In the genomic region with DNA sequence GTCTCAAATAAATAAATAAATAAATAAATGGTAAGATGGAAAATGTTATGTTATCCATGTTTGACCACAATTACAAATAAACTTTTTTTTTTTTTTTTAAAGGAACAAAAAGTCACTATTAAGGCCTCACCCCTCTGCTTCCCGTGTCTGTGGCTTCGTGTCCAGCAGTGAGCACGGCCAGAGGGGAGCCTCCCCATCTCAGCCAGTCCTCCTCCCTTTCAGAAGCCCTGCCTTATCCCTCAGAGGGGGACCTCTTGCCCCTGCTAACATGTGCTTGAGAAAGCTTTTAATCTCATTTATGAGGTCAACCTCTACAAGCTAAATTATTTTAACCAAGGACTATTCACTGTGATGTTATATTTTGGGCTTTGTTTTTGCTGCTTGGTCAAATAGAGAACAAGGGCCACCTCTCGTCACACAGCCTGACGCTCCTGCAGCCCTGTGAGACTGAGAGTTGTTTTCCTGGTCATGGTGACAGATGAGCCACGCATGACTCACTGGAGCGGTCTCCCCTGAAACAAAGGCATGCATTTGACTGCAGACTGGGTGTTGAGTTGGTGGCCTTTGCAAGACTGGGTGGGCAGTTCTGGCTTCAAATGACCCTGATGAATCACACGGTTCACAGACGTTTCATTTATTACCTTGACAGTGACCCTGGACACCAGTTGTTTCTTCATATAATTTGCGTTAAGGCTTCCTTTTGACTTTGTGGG, we compare ENCODE assay signal across 9 cellular contexts.
DNase-seq lines count a peak whose midpoint lies in the region; ATAC-seq, FAIRE-seq and TF ChIP-seq lines count a peak whose summit lies in the region.
"Had no signal": no experiment of that assay in that cellular context is flagged by ENCODE, and none has a peak within 500 bp of the region (broad histone marks: within the 10 kb centered on the region; RNA-seq: fewer than 3 reads in every experiment).

No MANE protein-coding gene starts in this region.

- no peaks in the 10 kb centered on the region for H3K9me3 Mint-ChIP-seq in activated naive CD4-positive, alpha-beta T cell treated with anti-CD3 and anti-CD28 coated beads, Interleukin-2, amount 50 U/mL, for 72 hours

- no peak for FAIRE-seq in pancreas (lab: Jason Lieb, UNC)

- DNase-seq in ELR (ENCODE audit: low read depth) (peak; percentile 82), pancreas (no peak), sigmoid colon (no peak), activated gamma-delta T cell (lab: John Stamatoyannopoulos, UW) (no peak)
- peak; percentile 57 to 61 for DNase-seq in activated naive CD4-positive, alpha-beta T cell treated with anti-CD3 and anti-CD28 coated beads, Interleukin-2, amount 50 U/mL, for 72 hours (ENCODE audit: low spot score in 2 of 2)

- TF ChIP-seq CTCF in pancreas (IDR thresholded peaks at IDR 0.05) = no peak
- TF ChIP-seq CTCF in sigmoid colon (IDR thresholded peaks at IDR 0.05) = no peak

- intact Hi-C loops in pancreas (cut with DNase I) (no loop called here), sigmoid colon (cut with DNase I) (no loop called here)

- peak; percentile 97 to 98 for ATAC-seq in activated naive CD4-positive, alpha-beta T cell treated with anti-CD3 and anti-CD28 coated beads, Interleukin-2, amount 50 U/mL, for 72 hours
- ATAC-seq in pancreas (peak in 3 of 4 donors; percentile 30 to 89 (median 63)), HG03457 (IDR thresholded peaks at IDR 0.05; ENCODE audit: unreplicated experiment) (no peak), HG02642 (IDR thresholded peaks at IDR 0.05; ENCODE audit: poor library complexity, unreplicated experiment) (no peak)

- H3K4me3 ChIP-seq in HUES64 (ENCODE audit: low read length) (no peak overlapping the region), pancreas (no peak overlapping the region), sigmoid colon (no peak overlapping the region)

- peaks cover 7% of the 10 kb centered on the region; the same call in 1 of the 2 replicates for H3K36me3 ChIP-seq in HUES64 (ENCODE audit: insufficient read depth, low read length)
- no peaks in the 10 kb centered on the region for H3K36me3 ChIP-seq in pancreas
- peaks cover 0 to 10% (median 0%) of the 10 kb centered on the region in 4 donors for H3K36me3 ChIP-seq in sigmoid colon
- H3K36me3 ChIP-seq: neutrophil had no signal

- H3K36me3 Mint-ChIP-seq in activated naive CD4-positive, alpha-beta T cell treated with anti-CD3 and anti-CD28 coated beads, Interleukin-2, amount 50 U/mL, for 72 hours = peaks cover 0 to 12% of the 10 kb centered on the region in 2 donors

- H3K27me3 ChIP-seq in HUES64 (ENCODE audit: insufficient read depth, low read length) (no peaks in the 10 kb centered on the region), pancreas (no peaks in the 10 kb centered on the region), sigmoid colon (no peaks in the 10 kb centered on the region)

- H3K27ac Mint-ChIP-seq in activated naive CD4-positive, alpha-beta T cell treated with anti-CD3 and anti-CD28 coated beads, Interleukin-2, amount 50 U/mL, for 72 hours = peak overlapping the region; percentile 72 to 89

- peak overlapping the region; percentile 8; the same call in 1 of the 2 replicates for H3K9ac ChIP-seq in HUES64 (ENCODE audit: low read depth, low read length)

- WGBS in HUES64 = 68% methylated on average over 10 of the region's 10 CpGs
- WGBS in pancreas, 2 donors = 61 to 73% methylated on average over 10 of the region's 10 CpGs
- WGBS in sigmoid colon, 2 donors = 74 to 85% methylated on average over 10 of the region's 10 CpGs

- TF ChIP-seq EP300 in sigmoid colon (IDR thresholded peaks at IDR 0.05) = no peak

- TF ChIP-seq POLR2A in sigmoid colon (IDR thresholded peaks at IDR 0.05) = no peak

- H3K4me1 ChIP-seq in HUES64 (ENCODE audit: insufficient read depth, low read length) (peaks cover 27% of the 10 kb centered on the region), pancreas (no peaks in the 10 kb centered on the region), sigmoid colon (peaks cover 0 to 4% (median 0%) of the 10 kb centered on the region in 4 donors)

- no peaks in the 10 kb centered on the region for H3K9me3 ChIP-seq in HUES64 (ENCODE audit: insufficient read depth, low read depth, low read length)
- no peaks in the 10 kb centered on the region for H3K9me3 ChIP-seq in pancreas
- no peaks in the 10 kb centered on the region for H3K9me3 ChIP-seq in sigmoid colon
- H3K9me3 ChIP-seq: neutrophil had no signal

- peak overlapping the region; percentile 50 for H3K27ac ChIP-seq in HUES64 (ENCODE audit: low read depth, low read length)
- H3K27ac ChIP-seq in pancreas = no peak overlapping the region
- no peak overlapping the region for H3K27ac ChIP-seq in sigmoid colon
- H3K27ac ChIP-seq: neutrophil had no signal

Comparison
In these comparisons a context has a peak if more than half of its experiments do, and no peak if none do; other contexts are left out.
1. DNase-seq: peak in ELR (single experiment) and activated naive CD4-positive, alpha-beta T cell treated with anti-CD3 and anti-CD28 coated beads, Interleukin-2, amount 50 U/mL, for 72 hours (2 of 2); none in pancreas (0 of 6), sigmoid colon (single experiment) and activated gamma-delta T cell (single experiment).
2. ATAC-seq: peak in activated naive CD4-positive, alpha-beta T cell treated with anti-CD3 and anti-CD28 coated beads, Interleukin-2, amount 50 U/mL, for 72 hours (2 of 2) and pancreas (3 of 4); none in HG03457 (single experiment) and HG02642 (single experiment).